ENCODE assay signal across 24 cellular contexts in the genomic region with DNA sequence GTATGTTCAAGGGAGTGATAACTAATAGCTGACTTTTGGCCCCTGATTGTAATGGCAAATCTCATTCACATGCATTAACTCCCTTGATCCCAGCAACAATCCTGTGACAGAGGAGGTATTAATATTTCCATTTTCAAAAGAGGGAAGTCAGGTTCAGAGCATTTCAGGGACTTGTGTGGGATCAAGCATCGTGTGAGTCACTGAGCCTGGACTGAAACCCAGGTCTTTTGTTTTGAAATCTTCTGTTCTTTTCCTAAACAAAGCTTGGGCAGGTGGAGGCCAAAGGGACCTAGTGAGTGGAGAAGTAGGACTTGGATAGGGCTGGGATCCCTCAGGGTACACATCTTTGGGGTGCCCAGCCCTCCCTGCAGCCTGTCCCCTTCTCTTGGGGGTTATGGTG. TPM values are rescaled to one million over a fixed set of nuclear protein-coding genes. Genes with fewer than 3 reads are reported as not detected.
DNase-seq lines count a peak whose midpoint lies in the region; ATAC-seq and TF ChIP-seq lines count a peak whose summit lies in the region.
"Had no signal": no experiment of that assay in that cellular context is flagged by ENCODE, and none has a peak within 500 bp of the region (broad histone marks: within the 10 kb centered on the region; RNA-seq: fewer than 3 reads in every experiment).

No MANE protein-coding gene starts in this region.

- H3K9me3 Mint-ChIP-seq in natural killer cell (no peaks in the 10 kb centered on the region), endothelial cell (ENCODE audit: unreplicated experiment) (no peaks in the 10 kb centered on the region)
- no peaks in the 10 kb centered on the region for H3K9me3 Mint-ChIP-seq in natural killer cell treated with Interleukin-12 subunit alpha and Interleukin-12 subunit beta and Interleukin-15 and Interleukin-18, amount 100 ng/mL, for 72 hours
- H3K9me3 Mint-ChIP-seq: activated naive CD4-positive, alpha-beta T cell treated with anti-CD3 and anti-CD28 coated beads, Interleukin-2, amount 50 U/mL, for 24 hours; activated T-cell treated with anti-CD3 and anti-CD28 coated beads, Interleukin-2, amount 50 U/mL, for 72 hours; endodermal cell; immature natural killer cell had no signal

- TF ChIP-seq CTCF in natural killer cell (IDR thresholded peaks at IDR 0.05) (no peak), cardiac fibroblast (IDR thresholded peaks at IDR 0.05; ENCODE audit: low read depth, low read length) (no peak), endothelial cell (IDR thresholded peaks at IDR 0.05; ENCODE audit: unreplicated experiment) (no peak)

- H3K27ac Mint-ChIP-seq in natural killer cell = peak overlapping the region; percentile 27 to 51
- peak overlapping the region in 1 of 2 donors; percentile 25 for H3K27ac Mint-ChIP-seq in natural killer cell treated with Interleukin-12 subunit alpha and Interleukin-12 subunit beta and Interleukin-15 and Interleukin-18, amount 100 ng/mL, for 72 hours
- no peak overlapping the region for H3K27ac Mint-ChIP-seq in endothelial cell (ENCODE audit: unreplicated experiment)
- H3K27ac Mint-ChIP-seq: activated naive CD4-positive, alpha-beta T cell treated with anti-CD3 and anti-CD28 coated beads, Interleukin-2, amount 50 U/mL, for 24 hours; activated T-cell treated with anti-CD3 and anti-CD28 coated beads, Interleukin-2, amount 50 U/mL, for 72 hours had no signal

- DNase-seq in natural killer cell = no peak
- no peak for DNase-seq in natural killer cell treated with Interleukin-12 subunit alpha and Interleukin-12 subunit beta and Interleukin-15 and Interleukin-18, amount 100 ng/mL, for 72 hours (ENCODE audit: low spot score)
- peak; percentile 18 to 51 for DNase-seq in cardiac fibroblast (ENCODE audit: low read depth in 2 of 2)
- peak; percentile 26 to 52 for DNase-seq in lung microvascular endothelial cell (ENCODE audit: low read depth in 2 of 2)
- no peak for DNase-seq in endothelial cell (ENCODE audit: low spot score)
- DNase-seq: activated CD4-positive, alpha-beta T cell treated with anti-CD3 and anti-CD28 coated beads for 1 hour; activated CD8-positive, alpha-beta memory T cell treated with anti-CD3 and anti-CD28 coated beads for 24 hours; activated T-cell treated with anti-CD3 and anti-CD28 coated beads, Interleukin-2, amount 50 U/mL, for 72 hours; DMS 273 treated with DMSO at 0.1 percent for 48 hours; endodermal cell; GDM1; immature natural killer cell; NCI-H1105; NCI-H524; nucleus accumbens; stimulated activated CD8-positive, alpha-beta memory T cell treated with anti-CD3 and anti-CD28 coated beads, Interleukin-4, amount 100 ng/mL, for 48 hours had no signal

- intact Hi-C loops in natural killer cell (cut with micrococcal nuclease) = no loop called here

- H3K4me3 ChIP-seq in cardiac fibroblast (replicated peaks in 1 of 2; ENCODE audit: low read depth in 2 of 2, low read length in 2 of 2) = no peak overlapping the region
- H3K4me3 ChIP-seq: vagina had no signal

- H3K4me3 Mint-ChIP-seq in natural killer cell (no peak overlapping the region), endothelial cell (ENCODE audit: unreplicated experiment) (no peak overlapping the region)
- no peak overlapping the region for H3K4me3 Mint-ChIP-seq in natural killer cell treated with Interleukin-12 subunit alpha and Interleukin-12 subunit beta and Interleukin-15 and Interleukin-18, amount 100 ng/mL, for 72 hours
- H3K4me3 Mint-ChIP-seq: activated naive CD4-positive, alpha-beta T cell treated with anti-CD3 and anti-CD28 coated beads, Interleukin-2, amount 50 U/mL, for 24 hours; activated T-cell treated with anti-CD3 and anti-CD28 coated beads, Interleukin-2, amount 50 U/mL, for 72 hours; endodermal cell; immature natural killer cell had no signal

- H3K4me1 Mint-ChIP-seq in natural killer cell (peaks cover 17 to 29% of the 10 kb centered on the region in 2 donors), endothelial cell (ENCODE audit: unreplicated experiment) (peaks cover 37% of the 10 kb centered on the region)
- H3K4me1 Mint-ChIP-seq in natural killer cell treated with Interleukin-12 subunit alpha and Interleukin-12 subunit beta and Interleukin-15 and Interleukin-18, amount 100 ng/mL, for 72 hours (ENCODE audit: low read depth in 2 of 2) = peaks cover 4 to 17% of the 10 kb centered on the region in 2 donors
- H3K4me1 Mint-ChIP-seq: activated naive CD4-positive, alpha-beta T cell treated with anti-CD3 and anti-CD28 coated beads, Interleukin-2, amount 50 U/mL, for 24 hours had no signal

- ATAC-seq in natural killer cell (no peak), HG03460 (IDR thresholded peaks at IDR 0.05; ENCODE audit: unreplicated experiment) (no peak), HG02870 (IDR thresholded peaks at IDR 0.05; ENCODE audit: unreplicated experiment) (no peak), GM18861 (IDR thresholded peaks at IDR 0.05; ENCODE audit: unreplicated experiment) (no peak)
- ATAC-seq in natural killer cell treated with Interleukin-12 subunit alpha and Interleukin-12 subunit beta and Interleukin-15 and Interleukin-18, amount 100 ng/mL, for 72 hours = no peak
- ATAC-seq: activated T-cell treated with anti-CD3 and anti-CD28 coated beads, Interleukin-2, amount 50 U/mL, for 72 hours; right cardiac atrium had no signal

- H3K36me3 Mint-ChIP-seq in natural killer cell = no peaks in the 10 kb centered on the region
- no peaks in the 10 kb centered on the region for H3K36me3 Mint-ChIP-seq in natural killer cell treated with Interleukin-12 subunit alpha and Interleukin-12 subunit beta and Interleukin-15 and Interleukin-18, amount 100 ng/mL, for 72 hours
- H3K36me3 Mint-ChIP-seq in endothelial cell (ENCODE audit: low read depth, unreplicated experiment) = peaks cover 12% of the 10 kb centered on the region
- H3K36me3 Mint-ChIP-seq: activated naive CD4-positive, alpha-beta T cell treated with anti-CD3 and anti-CD28 coated beads, Interleukin-2, amount 50 U/mL, for 24 hours had no signal

- H3K27me3 Mint-ChIP-seq in natural killer cell (ENCODE audit: low read depth in 2 of 2) = no peaks in the 10 kb centered on the region
- no peaks in the 10 kb centered on the region for H3K27me3 Mint-ChIP-seq in natural killer cell treated with Interleukin-12 subunit alpha and Interleukin-12 subunit beta and Interleukin-15 and Interleukin-18, amount 100 ng/mL, for 72 hours
- no peaks in the 10 kb centered on the region for H3K27me3 Mint-ChIP-seq in endothelial cell (ENCODE audit: unreplicated experiment)
- H3K27me3 Mint-ChIP-seq: activated naive CD4-positive, alpha-beta T cell treated with anti-CD3 and anti-CD28 coated beads, Interleukin-2, amount 50 U/mL, for 24 hours had no signal

RNA-seq across cellular contexts. Expression of gene ETNK2, which starts 37.9 kb away (rescaled TPM):
- total RNA-seq in natural killer cell (1 to 10 TPM; 5.1 to 5.8 (median 5.5) TPM), lung microvascular endothelial cell (6.9 and 9.4 TPM in 2 replicates), endothelial cell (ENCODE audit: unreplicated experiment) (15.9 TPM)
- under 1 TPM; 0.50 to 0.67 TPM for total RNA-seq in natural killer cell treated with Interleukin-12 subunit alpha and Interleukin-12 subunit beta and Interleukin-15 and Interleukin-18, amount 100 ng/mL, for 72 hours

RNA-seq across cellular contexts. Expression of gene SOX13, which starts 41.0 kb away (rescaled TPM):
- total RNA-seq in natural killer cell (10 to 100 TPM; 27.3 to 44.7 (median 41.4) TPM), lung microvascular endothelial cell (5.7 and 6.7 TPM in 2 replicates), endothelial cell (ENCODE audit: unreplicated experiment) (107 TPM)
- 1 to 10 TPM; 5.9 to 8.3 TPM for total RNA-seq in natural killer cell treated with Interleukin-12 subunit alpha and Interleukin-12 subunit beta and Interleukin-15 and Interleukin-18, amount 100 ng/mL, for 72 hours

RNA-seq across cellular contexts. Expression of gene REN, which starts 52.2 kb away (rescaled TPM):
- not detected for total RNA-seq in natural killer cell
- total RNA-seq in natural killer cell treated with Interleukin-12 subunit alpha and Interleukin-12 subunit beta and Interleukin-15 and Interleukin-18, amount 100 ng/mL, for 72 hours = not detected
- total RNA-seq in lung microvascular endothelial cell = not detected in 2 replicates
- not detected for total RNA-seq in endothelial cell (ENCODE audit: unreplicated experiment)
- total RNA-seq: A673; activated T-cell treated with anti-CD3 and anti-CD28 coated beads, Interleukin-2, amount 50 U/mL, for 72 hours; endodermal cell; subcutaneous adipose tissue; vagina had no signal

Comparison
In these comparisons a context has a peak if more than half of its experiments do, and no peak if none do; other contexts are left out.
1. DNase-seq: peak in cardiac fibroblast (2 of 2) and lung microvascular endothelial cell (2 of 2); none in natural killer cell (single experiment), natural killer cell treated with Interleukin-12 subunit alpha and Interleukin-12 subunit beta and Interleukin-15 and Interleukin-18, amount 100 ng/mL, for 72 hours (single experiment) and endothelial cell (single experiment).